ENCODE assay signal across 20 cellular contexts in genomic region chr3:76943671-76944070, GRCh38.
"Had no signal": no experiment of that assay in that cellular context is flagged by ENCODE, and none has a peak within 500 bp of the region (broad histone marks: within the 10 kb centered on the region; RNA-seq: fewer than 3 reads in every experiment).

No MANE protein-coding gene starts in this region.

- H3K36me3 ChIP-seq: ascending aorta, breast epithelium, left lung, right atrium auricular region, thoracic aorta, upper lobe of right lung had no signal

- H3K27me3 Mint-ChIP-seq: activated naive CD4-positive, alpha-beta T cell treated with anti-CD3 and anti-CD28 coated beads, Interleukin-2, amount 50 U/mL, for 24 hours; natural killer cell treated with Interleukin-12 subunit alpha and Interleukin-12 subunit beta and Interleukin-15 and Interleukin-18, amount 100 ng/mL, for 72 hours had no signal

- H3K9me3 ChIP-seq: ascending aorta, left lung, psoas muscle, right atrium auricular region, thoracic aorta, upper lobe of right lung had no signal

- H3K27ac Mint-ChIP-seq: activated naive CD4-positive, alpha-beta T cell treated with anti-CD3 and anti-CD28 coated beads, Interleukin-2, amount 50 U/mL, for 24 hours; immature natural killer cell; natural killer cell treated with Interleukin-12 subunit alpha and Interleukin-12 subunit beta and Interleukin-15 and Interleukin-18, amount 100 ng/mL, for 72 hours had no signal

- H3K36me3 Mint-ChIP-seq: activated naive CD4-positive, alpha-beta T cell treated with anti-CD3 and anti-CD28 coated beads, Interleukin-2, amount 50 U/mL, for 24 hours had no signal

- H3K4me1 Mint-ChIP-seq: activated naive CD4-positive, alpha-beta T cell treated with anti-CD3 and anti-CD28 coated beads, Interleukin-2, amount 50 U/mL, for 24 hours; immature natural killer cell had no signal

- H3K4me3 Mint-ChIP-seq: activated naive CD4-positive, alpha-beta T cell treated with anti-CD3 and anti-CD28 coated beads, Interleukin-2, amount 50 U/mL, for 24 hours; immature natural killer cell; natural killer cell treated with Interleukin-12 subunit alpha and Interleukin-12 subunit beta and Interleukin-15 and Interleukin-18, amount 100 ng/mL, for 72 hours had no signal

- H3K4me1 ChIP-seq: ascending aorta, breast epithelium, left lung, psoas muscle, right atrium auricular region, upper lobe of right lung had no signal

- H3K4me3 ChIP-seq: ascending aorta, breast epithelium, coronary artery, left lung, psoas muscle, right atrium auricular region, thoracic aorta, upper lobe of right lung had no signal

- H3K27ac ChIP-seq: ascending aorta, breast epithelium, coronary artery, left lung, psoas muscle, right atrium auricular region, thoracic aorta, upper lobe of right lung had no signal

- DNase-seq: activated CD4-positive, alpha-beta T cell treated with anti-CD3 and anti-CD28 coated beads for 1 hour; activated CD4-positive, alpha-beta T cell treated with anti-CD3 and anti-CD28 coated beads, Interleukin-2, amount 50 U/mL, for 1 hour; activated gamma-delta T cell treated with Interleukin-2 at 50 U/mL for 16 hours; activated T-cell treated with anti-CD3 and anti-CD28 coated beads, Interleukin-2, amount 50 U/mL, for 1 hour; cerebellar nuclear complex; foreskin fibroblast; immature natural killer cell; left lung; psoas muscle; stimulated activated CD4-positive, alpha-beta T cell treated with anti-CD3 and anti-CD28 coated beads, Interleukin-4, amount 100 ng/mL, for 24 hours; stimulated activated naive CD4-positive, alpha-beta T cell treated with Interleukin-2 at 50 U/mL for 16 hours; T-helper 9 cell; upper lobe of right lung had no signal

- ATAC-seq: left lung; natural killer cell treated with Interleukin-12 subunit alpha and Interleukin-12 subunit beta and Interleukin-15 and Interleukin-18, amount 100 ng/mL, for 72 hours; psoas muscle; upper lobe of right lung had no signal

- H3K27me3 ChIP-seq: ascending aorta, breast epithelium, left lung, right atrium auricular region, upper lobe of right lung had no signal
